ENCODE assay signal across 14 cellular contexts in the genomic region with DNA sequence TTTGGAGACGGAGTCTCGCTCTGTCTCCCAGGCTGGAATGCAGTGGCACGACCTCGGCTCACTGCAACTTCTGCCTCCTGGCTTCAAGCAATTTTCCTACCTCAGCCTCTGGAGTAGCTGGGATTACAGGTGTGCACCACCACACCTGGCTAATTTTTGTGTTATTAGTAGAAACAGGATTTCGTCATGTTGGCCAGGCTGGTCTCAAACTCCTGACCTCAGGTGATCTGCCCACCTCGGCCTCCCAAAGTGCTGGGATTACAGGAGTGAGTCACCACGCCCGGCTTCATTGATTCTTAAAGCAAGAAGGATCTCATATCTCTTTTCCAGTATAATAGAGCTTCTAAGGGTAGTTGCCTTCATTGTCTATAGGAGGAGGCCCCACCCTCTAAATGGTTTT. TPM values are rescaled to one million over a fixed set of nuclear protein-coding genes. Genes with fewer than 3 reads are reported as not detected.
"Had no signal": no experiment of that assay in that cellular context is flagged by ENCODE, and none has a peak within 500 bp of the region (broad histone marks: within the 10 kb centered on the region; RNA-seq: fewer than 3 reads in every experiment).

No MANE protein-coding gene starts in this region.

RNA-seq across cellular contexts. Expression of gene CSHL1, which starts 6.3 kb away (rescaled TPM):
- total RNA-seq: stomach, subcutaneous adipose tissue, suprapubic skin, temporal lobe, testis, thoracic aorta, thyroid gland, tibial nerve, transverse colon, upper lobe of left lung, ureter, urinary bladder, uterus, vagina had no signal
- polyA plus RNA-seq: stomach, urinary bladder had no signal

RNA-seq across cellular contexts. Expression of gene CSH1, which starts 8.4 kb away (rescaled TPM):
- total RNA-seq: stomach, subcutaneous adipose tissue, suprapubic skin, temporal lobe, thoracic aorta, thyroid gland, tibial nerve, transverse colon, upper lobe of left lung, ureter, uterus, vagina had no signal
- polyA plus RNA-seq: stomach, urinary bladder had no signal

RNA-seq across cellular contexts. Expression of gene GH1, which starts 13.8 kb away (rescaled TPM):
- total RNA-seq: stomach, subcutaneous adipose tissue, suprapubic skin, temporal lobe, thoracic aorta, thyroid gland, tibial nerve, transverse colon, upper lobe of left lung, ureter, urinary bladder, uterus, vagina had no signal
- polyA plus RNA-seq: stomach had no signal

RNA-seq across cellular contexts. Expression of gene GH2, which starts 23.1 kb away (rescaled TPM):
- total RNA-seq: stomach, subcutaneous adipose tissue, suprapubic skin, temporal lobe, thoracic aorta, thyroid gland, tibial nerve, transverse colon, upper lobe of left lung, ureter, urinary bladder, uterus, vagina had no signal
- polyA plus RNA-seq: stomach, urinary bladder had no signal

RNA-seq across cellular contexts. Expression of gene CD79B, which starts 27.3 kb away (rescaled TPM):
- total RNA-seq: temporal lobe had no signal
